ENCODE assay signal across 2 cellular contexts in the genomic region with DNA sequence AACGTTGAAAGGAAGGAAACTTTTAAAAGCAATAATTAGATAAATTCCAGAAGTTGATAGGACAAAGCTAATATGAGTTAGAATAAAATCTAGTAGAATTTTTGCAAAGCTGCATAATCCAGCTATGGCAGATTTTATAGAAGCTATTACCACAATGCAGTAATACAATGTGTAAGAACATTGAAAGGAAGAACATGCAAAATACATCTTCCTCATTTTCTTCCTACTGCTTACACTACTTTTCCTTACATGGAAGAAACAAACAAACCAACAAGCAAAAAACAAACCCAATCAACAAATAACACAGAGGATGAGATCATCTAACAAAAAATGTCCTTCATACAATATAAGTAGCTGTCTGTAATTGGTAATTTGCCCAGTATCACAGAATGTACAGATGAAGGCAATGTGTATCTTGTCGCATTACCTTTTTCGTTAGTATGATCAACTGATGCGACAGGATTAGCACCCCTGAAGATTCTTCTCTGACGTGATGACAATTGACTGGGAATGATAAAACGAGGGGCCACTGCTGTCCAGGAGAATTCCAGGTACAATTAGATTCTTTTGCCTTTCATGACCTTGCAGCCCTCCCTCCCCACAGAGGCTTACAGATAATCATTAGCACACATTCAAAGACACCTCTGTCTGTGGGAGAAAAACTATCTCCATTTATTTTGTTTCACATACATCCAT.
TF ChIP-seq lines count a peak whose summit lies in the region.

No MANE protein-coding gene starts in this region.

TF ChIP-seq in GM12878, 131 proteins besides CTCF, POLR2A, EP300 and RAD21:
- no peak for TF ChIP-seq IKZF1 (conservative IDR thresholded peaks at IDR 0.05)
- no peak for TF ChIP-seq TBL1XR1 (IDR thresholded peaks at IDR 0.05; ENCODE audit: low read depth, low read length)
- TF ChIP-seq, protein P1, sequence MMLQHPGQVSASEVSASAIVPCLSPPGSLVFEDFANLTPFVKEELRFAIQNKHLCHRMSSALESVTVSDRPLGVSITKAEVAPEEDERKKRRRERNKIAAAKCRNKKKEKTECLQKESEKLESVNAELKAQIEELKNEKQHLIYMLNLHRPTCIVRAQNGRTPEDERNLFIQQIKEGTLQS (IDR thresholded peaks at IDR 0.05; ENCODE audit: borderline replicate concordance, extremely low read depth, low read depth, low read length), result no peak
- TF ChIP-seq, protein P2, sequence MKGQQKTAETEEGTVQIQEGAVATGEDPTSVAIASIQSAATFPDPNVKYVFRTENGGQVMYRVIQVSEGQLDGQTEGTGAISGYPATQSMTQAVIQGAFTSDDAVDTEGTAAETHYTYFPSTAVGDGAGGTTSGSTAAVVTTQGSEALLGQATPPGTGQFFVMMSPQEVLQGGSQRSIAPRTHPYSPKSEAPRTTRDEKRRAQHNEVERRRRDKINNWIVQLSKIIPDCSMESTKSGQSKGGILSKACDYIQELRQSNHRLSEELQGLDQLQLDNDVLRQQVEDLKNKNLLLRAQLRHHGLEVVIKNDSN (IDR thresholded peaks at IDR 0.05; ENCODE audit: borderline replicate concordance, extremely low read length, insufficient read depth, low read depth, low read length), result no peak
- no peak for TF ChIP-seq EED (IDR thresholded peaks at IDR 0.05; ENCODE audit: low read depth)
- no peak for TF ChIP-seq IRF4 (IDR thresholded peaks at IDR 0.05; ENCODE audit: low read depth, low read length)
- no peak for TF ChIP-seq SMAD5 (IDR thresholded peaks at IDR 0.05; ENCODE audit: low read depth)
- no peak for TF ChIP-seq CREM (IDR thresholded peaks at IDR 0.05; ENCODE audit: low read depth)
- TF ChIP-seq, protein P3, sequence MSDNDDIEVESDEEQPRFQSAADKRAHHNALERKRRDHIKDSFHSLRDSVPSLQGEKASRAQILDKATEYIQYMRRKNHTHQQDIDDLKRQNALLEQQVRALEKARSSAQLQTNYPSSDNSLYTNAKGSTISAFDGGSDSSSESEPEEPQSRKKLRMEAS (IDR thresholded peaks at IDR 0.05; ENCODE audit: low read depth, low read length), result no peak
- no peak for TF ChIP-seq CBX3 (IDR thresholded peaks at IDR 0.05; ENCODE audit: borderline replicate concordance, low read depth)

TF ChIP-seq in HepG2, 621 proteins besides CTCF, POLR2A, EP300 and RAD21:
- TF ChIP-seq, protein P4, sequence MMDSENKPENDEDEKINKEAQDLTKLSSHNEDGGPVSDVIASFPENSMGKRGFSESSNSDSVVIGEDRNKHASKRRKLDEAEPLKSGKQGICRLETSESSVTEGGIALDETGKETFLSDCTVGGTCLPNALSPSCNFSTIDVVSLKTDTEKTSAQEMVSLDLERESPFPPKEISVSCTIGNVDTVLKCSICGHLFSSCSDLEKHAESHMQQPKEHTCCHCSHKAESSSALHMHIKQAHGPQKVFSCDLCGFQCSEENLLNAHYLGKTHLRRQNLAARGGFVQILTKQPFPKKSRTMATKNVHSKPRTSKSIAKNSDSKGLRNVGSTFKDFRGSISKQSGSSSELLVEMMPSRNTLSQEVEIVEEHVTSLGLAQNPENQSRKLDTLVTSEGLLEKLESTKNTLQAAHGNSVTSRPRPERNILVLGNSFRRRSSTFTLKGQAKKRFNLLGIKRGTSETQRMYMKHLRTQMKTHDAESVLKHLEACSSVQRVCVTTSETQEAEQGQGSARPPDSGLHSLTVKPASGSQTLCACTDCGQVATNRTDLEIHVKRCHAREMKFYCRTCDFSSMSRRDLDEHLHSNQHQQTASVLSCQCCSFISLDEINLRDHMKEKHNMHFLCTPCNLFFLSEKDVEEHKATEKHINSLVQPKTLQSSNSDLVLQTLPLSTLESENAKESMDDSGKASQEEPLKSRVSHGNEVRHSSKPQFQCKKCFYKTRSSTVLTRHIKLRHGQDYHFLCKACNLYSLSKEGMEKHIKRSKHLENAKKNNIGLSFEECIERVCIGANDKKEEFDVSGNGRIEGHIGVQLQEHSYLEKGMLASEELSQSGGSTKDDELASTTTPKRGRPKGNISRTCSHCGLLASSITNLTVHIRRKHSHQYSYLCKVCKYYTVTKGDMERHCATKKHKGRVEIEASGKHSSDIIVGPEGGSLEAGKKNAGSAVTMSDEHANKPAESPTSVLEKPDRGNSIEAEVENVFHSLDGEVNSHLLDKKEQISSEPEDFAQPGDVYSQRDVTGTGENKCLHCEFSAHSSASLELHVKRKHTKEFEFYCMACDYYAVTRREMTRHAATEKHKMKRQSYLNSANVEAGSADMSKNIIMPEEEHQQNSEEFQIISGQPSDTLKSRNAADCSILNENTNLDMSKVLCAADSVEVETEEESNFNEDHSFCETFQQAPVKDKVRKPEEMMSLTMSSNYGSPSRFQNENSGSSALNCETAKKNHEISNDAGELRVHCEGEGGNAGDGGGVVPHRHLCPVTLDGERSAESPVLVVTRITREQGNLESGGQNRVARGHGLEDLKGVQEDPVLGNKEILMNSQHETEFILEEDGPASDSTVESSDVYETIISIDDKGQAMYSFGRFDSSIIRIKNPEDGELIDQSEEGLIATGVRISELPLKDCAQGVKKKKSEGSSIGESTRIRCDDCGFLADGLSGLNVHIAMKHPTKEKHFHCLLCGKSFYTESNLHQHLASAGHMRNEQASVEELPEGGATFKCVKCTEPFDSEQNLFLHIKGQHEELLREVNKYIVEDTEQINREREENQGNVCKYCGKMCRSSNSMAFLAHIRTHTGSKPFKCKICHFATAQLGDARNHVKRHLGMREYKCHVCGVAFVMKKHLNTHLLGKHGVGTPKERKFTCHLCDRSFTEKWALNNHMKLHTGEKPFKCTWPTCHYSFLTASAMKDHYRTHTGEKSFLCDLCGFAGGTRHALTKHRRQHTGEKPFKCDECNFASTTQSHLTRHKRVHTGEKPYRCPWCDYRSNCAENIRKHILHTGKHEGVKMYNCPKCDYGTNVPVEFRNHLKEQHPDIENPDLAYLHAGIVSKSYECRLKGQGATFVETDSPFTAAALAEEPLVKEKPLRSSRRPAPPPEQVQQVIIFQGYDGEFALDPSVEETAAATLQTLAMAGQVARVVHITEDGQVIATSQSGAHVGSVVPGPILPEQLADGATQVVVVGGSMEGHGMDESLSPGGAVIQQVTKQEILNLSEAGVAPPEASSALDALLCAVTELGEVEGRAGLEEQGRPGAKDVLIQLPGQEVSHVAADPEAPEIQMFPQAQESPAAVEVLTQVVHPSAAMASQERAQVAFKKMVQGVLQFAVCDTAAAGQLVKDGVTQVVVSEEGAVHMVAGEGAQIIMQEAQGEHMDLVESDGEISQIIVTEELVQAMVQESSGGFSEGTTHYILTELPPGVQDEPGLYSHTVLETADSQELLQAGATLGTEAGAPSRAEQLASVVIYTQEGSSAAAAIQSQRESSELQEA (CRISPR knock-in tag; IDR thresholded peaks at IDR 0.05; ENCODE audit: not compliant biosample characterization), result no peak
- TF ChIP-seq XRCC5 (optimal IDR thresholded peaks at IDR 0.05; ENCODE audit: low read length), result no peak
- no peak for TF ChIP-seq ZNF670 (CRISPR knock-in tag; IDR thresholded peaks at IDR 0.05; ENCODE audit: borderline replicate concordance)
- no peak for TF ChIP-seq ZNF484 (CRISPR knock-in tag; IDR thresholded peaks at IDR 0.05; ENCODE audit: borderline replicate concordance, low read depth)
- no peak for TF ChIP-seq SOX13 (IDR thresholded peaks at IDR 0.05)
- TF ChIP-seq SOX13 (CRISPR knock-in tag; conservative IDR thresholded peaks at IDR 0.05 in 1 of 2, IDR thresholded peaks at IDR 0.05 in 1 of 2), result 0 out of 4 replicates have a peak, but pooled peaks of 1 of the 2 experiments have one; percentile 3
- no peak for TF ChIP-seq ZNF501 (CRISPR knock-in tag; IDR thresholded peaks at IDR 0.05)
